Comparison of ENCODE assay signal across 8 cellular contexts in the genomic region with DNA sequence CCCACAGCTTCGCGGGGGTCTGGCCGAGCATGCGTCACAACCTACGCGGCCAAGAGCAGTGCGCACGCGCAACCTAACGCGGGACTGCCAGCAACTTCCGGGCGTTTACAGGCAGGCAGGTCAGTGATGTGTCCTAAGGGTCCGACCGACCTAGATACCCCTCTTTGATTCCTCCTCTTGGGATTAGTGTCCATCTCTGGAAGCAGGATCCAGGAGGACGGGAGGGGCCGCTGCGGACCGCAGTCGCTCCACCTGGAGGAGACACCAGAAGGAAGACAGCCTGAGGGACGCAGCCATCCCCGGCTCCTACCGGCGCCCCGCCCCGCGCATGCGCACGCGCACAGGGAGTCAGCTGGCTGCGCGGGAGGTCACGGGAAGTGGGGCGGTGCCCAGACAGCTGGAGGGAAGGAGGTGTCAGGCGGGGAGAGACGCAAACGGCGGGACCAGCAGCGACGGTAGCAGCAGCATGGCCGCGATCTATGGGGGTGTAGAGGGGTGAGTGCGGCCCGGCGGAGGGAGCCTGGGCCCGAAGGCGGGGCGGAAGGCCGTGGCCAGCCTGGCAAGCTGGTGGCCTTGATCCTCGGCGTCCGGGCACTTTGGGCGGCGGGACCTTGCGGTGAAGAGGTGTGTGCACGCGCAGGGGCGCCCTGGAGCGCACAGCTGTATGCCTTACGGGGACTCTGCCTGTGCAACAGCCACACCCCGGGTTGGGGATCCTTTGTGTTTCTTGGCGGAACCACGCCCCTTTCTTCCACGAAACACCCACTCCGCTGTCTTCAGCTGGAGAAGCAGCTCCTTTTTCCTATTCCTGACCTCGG. TPM values are rescaled to one million over a fixed set of nuclear protein-coding genes. Genes with fewer than 3 reads are reported as not detected.
DNase-seq lines count a peak whose midpoint lies in the region; ATAC-seq and TF ChIP-seq lines count a peak whose summit lies in the region.

A gene (plus strand): TSS at position 431 of the 818 bp plus-strand sequence. CDS start 36 bp downstream, at position 467.

- peak within 1 kb of the TSS; percentile 74 for H3K4me3 ChIP-seq in LNCaP clone FGC (ENCODE audit: low read depth, low read length)
- peak within 1 kb of the TSS; percentile 81 for H3K4me3 ChIP-seq in naive thymus-derived CD4-positive, alpha-beta T cell (ENCODE audit: low read length)

- CTCF ChIA-PET in naive thymus-derived CD4-positive, alpha-beta T cell (lab: Charles Lee) = interaction anchor here (0.9 to 1.7 kb wide), 5 partner anchors 9 to 72 kb away, joined by 3 to 4 read pairs (median 4); no protein-coding TSS in a partner anchor

- H3K27ac ChIP-seq in naive thymus-derived CD4-positive, alpha-beta T cell (ENCODE audit: low read depth, low read length) = peak within 1 kb of the TSS; percentile 96

- peaks cover 0 to 10% (median 0%) of the 10 kb centered on the region in 3 experiments for H3K36me3 ChIP-seq in naive thymus-derived CD4-positive, alpha-beta T cell (ENCODE audit: control insufficient read depth in 2 of 3, insufficient read depth in 3 of 3, low read length in 3 of 3)

- peaks cover 0 to 7% (median 0%) of the 10 kb centered on the region in 11 donors for H3K9me3 Mint-ChIP-seq in naive thymus-derived CD4-positive, alpha-beta T cell
- no peaks in the 10 kb centered on the region for H3K9me3 Mint-ChIP-seq in stimulated activated memory B cell treated with anti-CD40 and anti-IgM and Interleukin-4, amounts not matched to agents 10 μg/mL and 1 μg/mL and 100 μg/mL, for 72 hours

- H3K36me3 Mint-ChIP-seq in naive thymus-derived CD4-positive, alpha-beta T cell = peaks cover under 1 to 15% (median 8%) of the 10 kb centered on the region in 5 donors
- peaks cover 8% of the 10 kb centered on the region for H3K36me3 Mint-ChIP-seq in stimulated activated memory B cell treated with anti-CD40 and anti-IgM and Interleukin-4, amounts not matched to agents 10 μg/mL and 1 μg/mL and 100 μg/mL, for 72 hours

- no peak for TF ChIP-seq CTCF in LNCaP clone FGC (IDR thresholded peaks at IDR 0.05; ENCODE audit: control insufficient read depth, extremely low read depth, insufficient read depth)

- H3K4me1 Mint-ChIP-seq in naive thymus-derived CD4-positive, alpha-beta T cell = peaks cover 40 to 68% (median 57%) of the 10 kb centered on the region in 7 donors
- peaks cover 79% of the 10 kb centered on the region for H3K4me1 Mint-ChIP-seq in stimulated activated memory B cell treated with anti-CD40 and anti-IgM and Interleukin-4, amounts not matched to agents 10 μg/mL and 1 μg/mL and 100 μg/mL, for 72 hours

- H3K27me3 Mint-ChIP-seq in naive thymus-derived CD4-positive, alpha-beta T cell = peaks cover 0 to 7% (median 0%) of the 10 kb centered on the region in 5 donors
- no peaks in the 10 kb centered on the region for H3K27me3 Mint-ChIP-seq in stimulated activated memory B cell treated with anti-CD40 and anti-IgM and Interleukin-4, amounts not matched to agents 10 μg/mL and 1 μg/mL and 100 μg/mL, for 72 hours

- H3K27me3 ChIP-seq in naive thymus-derived CD4-positive, alpha-beta T cell (ENCODE audit: control insufficient read depth in 2 of 2, insufficient read depth in 2 of 2, low read length in 2 of 2) = no peaks in the 10 kb centered on the region

- intact Hi-C loops in naive thymus-derived CD4-positive, alpha-beta T cell (cut with micrococcal nuclease) = loop anchor here (1.0 to 10.0 kb wide), 17 partner anchors 19 to 1426 kb away; a partner anchor contains a TSS

- H3K4me1 ChIP-seq in naive thymus-derived CD4-positive, alpha-beta T cell (ENCODE audit: control insufficient read depth in 2 of 2, insufficient read depth in 2 of 2, low read length in 2 of 2) = peaks cover 39 to 50% of the 10 kb centered on the region in 2 donors

- ATAC-seq in naive thymus-derived CD4-positive, alpha-beta T cell = peak; percentile 86
- ATAC-seq in stimulated activated memory B cell treated with anti-CD40 and anti-IgM and Interleukin-4, amounts not matched to agents 10 μg/mL and 1 μg/mL and 100 μg/mL, for 72 hours = peak; percentile 87

- peak within 1 kb of the TSS; percentile 89 to 100 (median 98) for H3K4me3 Mint-ChIP-seq in naive thymus-derived CD4-positive, alpha-beta T cell
- peak within 1 kb of the TSS; percentile 82 for H3K4me3 Mint-ChIP-seq in stimulated activated memory B cell treated with anti-CD40 and anti-IgM and Interleukin-4, amounts not matched to agents 10 μg/mL and 1 μg/mL and 100 μg/mL, for 72 hours

- POLR2A ChIA-PET in naive thymus-derived CD4-positive, alpha-beta T cell (lab: Charles Lee) = interaction anchor here (0.8 to 7.7 kb wide), 21 partner anchors 8 to 878 kb away, joined by 3 to 114 read pairs (median 6); a partner anchor contains a TSS

- H3K27ac Mint-ChIP-seq in naive thymus-derived CD4-positive, alpha-beta T cell = peak within 1 kb of the TSS; percentile 97 to 100 (median 99)
- peak within 1 kb of the TSS; percentile 81 for H3K27ac Mint-ChIP-seq in stimulated activated memory B cell treated with anti-CD40 and anti-IgM and Interleukin-4, amounts not matched to agents 10 μg/mL and 1 μg/mL and 100 μg/mL, for 72 hours

- no peaks in the 10 kb centered on the region for H3K9me3 ChIP-seq in naive thymus-derived CD4-positive, alpha-beta T cell (ENCODE audit: control insufficient read depth in 2 of 3, low read length in 3 of 3)

- DNase-seq in EH (ENCODE audit: low read depth) = peak; percentile 96
- peak; percentile 93 for DNase-seq in H4 (ENCODE audit: low spot score)
- peak; percentile 54 for DNase-seq in LNCaP clone FGC (ENCODE audit: low read depth)
- DNase-seq in RPMI8226 = peak; percentile 98
- DNase-seq in activated T-helper 1 cell treated with anti-CD3 and anti-CD28 coated beads, Interleukin-2, amount 50 U/mL, for 16 hours (ENCODE audit: low read depth in 1 of 2, low spot score in 1 of 2) = peak; percentile 92 to 97
- DNase-seq in fibroblast of gingiva (ENCODE audit: low read depth) = peak; percentile 96
- DNase-seq in naive thymus-derived CD4-positive, alpha-beta T cell = peak; percentile 97 to 99 (median 99)

RNA-seq across cellular contexts. Expression of the gene that starts here (rescaled TPM):
- total RNA-seq in H4 (2014; rRNA removed; shearing (Covaris generic)) = 43.0 and 69.3 TPM in 2 replicates
- total RNA-seq in naive thymus-derived CD4-positive, alpha-beta T cell = 100 to 1,000 TPM in 4 of 5 experiments, 10 to 100 TPM in 1; 92.4 to 169 (median 127) TPM
- 10 to 100 TPM; 44.8 to 69.3 TPM for polyA plus RNA-seq in naive thymus-derived CD4-positive, alpha-beta T cell

Comparison
In these comparisons a context has a peak if more than half of its experiments do, and no peak if none do; other contexts are left out.
1. Peak in every context shown above with its lines: DNase-seq, ATAC-seq, H3K4me3 ChIP-seq and H3K27ac ChIP-seq.